Comparison of ENCODE assay signal across 18 cellular contexts in the genomic region with DNA sequence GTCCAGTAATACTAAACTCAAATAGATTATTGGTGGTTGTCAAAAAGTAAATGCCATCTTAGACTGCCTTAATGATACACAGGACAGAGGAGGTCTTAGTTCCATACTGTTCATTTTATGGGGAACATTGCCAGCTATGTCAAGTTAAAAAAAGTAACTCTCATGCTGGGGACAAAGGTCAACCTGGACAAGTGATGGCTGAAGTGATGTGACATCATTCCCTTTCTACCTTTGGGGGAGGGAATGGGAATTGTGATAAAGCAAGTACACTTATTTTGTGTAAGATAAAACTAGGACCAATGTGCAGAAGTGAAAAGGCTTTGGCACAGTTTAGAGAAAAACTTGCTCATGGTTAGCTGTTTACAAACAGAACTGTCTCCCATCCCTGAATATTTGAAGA. TPM values are rescaled to one million over a fixed set of nuclear protein-coding genes. Genes with fewer than 3 reads are reported as not detected.
A peak's percentile ranks its signal among the peaks of the same experiment; 100 is the strongest.
DNase-seq lines count a peak whose midpoint lies in the region; ATAC-seq and TF ChIP-seq lines count a peak whose summit lies in the region.
"Had no signal": no experiment of that assay in that cellular context is flagged by ENCODE, and none has a peak within 500 bp of the region (broad histone marks: within the 10 kb centered on the region; RNA-seq: fewer than 3 reads in every experiment).

No MANE protein-coding gene starts in this region.

- H3K27ac ChIP-seq in cardiac muscle cell (peak overlapping the region; percentile 78), left ventricle myocardium inferior (replicated peaks) (no peak overlapping the region), right lobe of liver (peak overlapping the region in 1 of 3 donors; percentile 27)
- H3K27ac ChIP-seq: C4-2B, HL-60 had no signal

- H3K27ac Mint-ChIP-seq in stimulated activated memory B cell treated with anti-CD40 and anti-IgM and Interleukin-4, amounts not matched to agents 10 μg/mL and 1 μg/mL and 100 μg/mL, for 72 hours: peak overlapping the region; percentile 60
- H3K27ac Mint-ChIP-seq: CD4-positive, alpha-beta T cell had no signal

- H3K9me3 ChIP-seq in cardiac muscle cell (ENCODE audit: low read depth) (no peaks in the 10 kb centered on the region), left ventricle myocardium inferior (replicated peaks) (no peaks in the 10 kb centered on the region), right lobe of liver (no peaks in the 10 kb centered on the region)
- H3K9me3 ChIP-seq: Caco-2, HAP-1 had no signal

- H3K27me3 ChIP-seq in cardiac muscle cell (no peaks in the 10 kb centered on the region), left ventricle myocardium inferior (ENCODE audit: low read depth) (no peaks in the 10 kb centered on the region), right lobe of liver (no peaks in the 10 kb centered on the region)

- TF ChIP-seq POLR2A in right lobe of liver (IDR thresholded peaks at IDR 0.05): no peak

- no peaks in the 10 kb centered on the region for H3K27me3 Mint-ChIP-seq in stimulated activated memory B cell treated with anti-CD40 and anti-IgM and Interleukin-4, amounts not matched to agents 10 μg/mL and 1 μg/mL and 100 μg/mL, for 72 hours
- H3K27me3 Mint-ChIP-seq: CD4-positive, alpha-beta T cell had no signal

- peaks cover 7% of the 10 kb centered on the region for H3K4me1 Mint-ChIP-seq in stimulated activated memory B cell treated with anti-CD40 and anti-IgM and Interleukin-4, amounts not matched to agents 10 μg/mL and 1 μg/mL and 100 μg/mL, for 72 hours

- ATAC-seq in left colon (peak; percentile 50), right lobe of liver (peak; percentile 64 to 75 (median 74)), HG03520 (IDR thresholded peaks at IDR 0.05; ENCODE audit: unreplicated experiment) (no peak)
- ATAC-seq in stimulated activated memory B cell treated with anti-CD40 and anti-IgM and Interleukin-4, amounts not matched to agents 10 μg/mL and 1 μg/mL and 100 μg/mL, for 72 hours: no peak
- ATAC-seq: K562 had no signal

- peaks cover 73% of the 10 kb centered on the region for H3K36me3 Mint-ChIP-seq in stimulated activated memory B cell treated with anti-CD40 and anti-IgM and Interleukin-4, amounts not matched to agents 10 μg/mL and 1 μg/mL and 100 μg/mL, for 72 hours

- TF ChIP-seq CTCF in cardiac muscle cell (IDR thresholded peaks at IDR 0.05; ENCODE audit: low read depth, low read length) (no peak), left ventricle myocardium inferior (IDR thresholded peaks at IDR 0.05; ENCODE audit: borderline replicate concordance) (no peak), right lobe of liver (IDR thresholded peaks at IDR 0.05) (no peak)

- peaks cover 37% of the 10 kb centered on the region for H3K36me3 ChIP-seq in cardiac muscle cell
- H3K36me3 ChIP-seq in left ventricle myocardium inferior: peaks cover 85% of the 10 kb centered on the region
- H3K36me3 ChIP-seq in right lobe of liver: peaks cover 0 to 78% (median 12%) of the 10 kb centered on the region in 4 donors

- H3K9me3 Mint-ChIP-seq in stimulated activated memory B cell treated with anti-CD40 and anti-IgM and Interleukin-4, amounts not matched to agents 10 μg/mL and 1 μg/mL and 100 μg/mL, for 72 hours: no peaks in the 10 kb centered on the region
- H3K9me3 Mint-ChIP-seq: CD4-positive, alpha-beta T cell had no signal

- intact Hi-C loops in left ventricle myocardium inferior (cut with micrococcal nuclease) (no loop called here), left colon (cut with DNase I, micrococcal nuclease) (no loop called here), right lobe of liver (cut with DNase I) (no loop called here)

- H3K4me3 ChIP-seq in cardiac muscle cell (no peak overlapping the region), left ventricle myocardium inferior (no peak overlapping the region), right lobe of liver (no peak overlapping the region)
- H3K4me3 ChIP-seq: HAP-1, K562 had no signal

- DNase-seq in cardiac muscle cell (ENCODE audit: low read depth in 1 of 2, low spot score in 1 of 2) (no peak), left ventricle myocardium inferior (no peak), left colon (no peak), right lobe of liver (no peak), SW480 (ENCODE audit: low spot score) (no peak), NAMALWA (ENCODE audit: low spot score) (no peak)
- DNase-seq: ACHN; Caco-2; CD4-positive, alpha-beta T cell; DMS79 treated with DMSO at 0.1 percent for 48 hours; GF-D8; IMR-90 had no signal

- H3K4me3 Mint-ChIP-seq in stimulated activated memory B cell treated with anti-CD40 and anti-IgM and Interleukin-4, amounts not matched to agents 10 μg/mL and 1 μg/mL and 100 μg/mL, for 72 hours: no peak overlapping the region
- H3K4me3 Mint-ChIP-seq: CD4-positive, alpha-beta T cell had no signal

- H3K4me1 ChIP-seq in cardiac muscle cell (ENCODE audit: low read depth) (peaks cover 25% of the 10 kb centered on the region), left ventricle myocardium inferior (peaks cover 28% of the 10 kb centered on the region), right lobe of liver (peaks cover 0 to 10% (median 0%) of the 10 kb centered on the region in 4 donors)
- H3K4me1 ChIP-seq: Caco-2, HAP-1 had no signal

RNA-seq across cellular contexts. Expression of gene SNORC, which starts 24.0 kb away (rescaled TPM):
- 3.8 and 13.1 TPM in 2 replicates for total RNA-seq in cardiac muscle cell
- 1.2 and 2.3 TPM in 2 replicates for polyA plus RNA-seq in cardiac muscle cell
- total RNA-seq in left ventricle myocardium inferior: 1.0 TPM
- total RNA-seq in left colon: 10 to 100 TPM; 35.0 to 38.2 TPM
- total RNA-seq in right lobe of liver: 10 to 100 TPM in 3 of 6 experiments, 1 to 10 TPM in 3; 2.0 to 14.5 (median 9.1) TPM

Comparison
In these comparisons a context has a peak if more than half of its experiments do, and no peak if none do; other contexts are left out.
1. ATAC-seq: peak in left colon (single experiment) and right lobe of liver (4 of 4); none in stimulated activated memory B cell treated with anti-CD40 and anti-IgM and Interleukin-4, amounts not matched to agents 10 μg/mL and 1 μg/mL and 100 μg/mL, for 72 hours (single experiment) and HG03520 (single experiment).